8 cellular contexts compared by ENCODE assay signal in the genomic region with DNA sequence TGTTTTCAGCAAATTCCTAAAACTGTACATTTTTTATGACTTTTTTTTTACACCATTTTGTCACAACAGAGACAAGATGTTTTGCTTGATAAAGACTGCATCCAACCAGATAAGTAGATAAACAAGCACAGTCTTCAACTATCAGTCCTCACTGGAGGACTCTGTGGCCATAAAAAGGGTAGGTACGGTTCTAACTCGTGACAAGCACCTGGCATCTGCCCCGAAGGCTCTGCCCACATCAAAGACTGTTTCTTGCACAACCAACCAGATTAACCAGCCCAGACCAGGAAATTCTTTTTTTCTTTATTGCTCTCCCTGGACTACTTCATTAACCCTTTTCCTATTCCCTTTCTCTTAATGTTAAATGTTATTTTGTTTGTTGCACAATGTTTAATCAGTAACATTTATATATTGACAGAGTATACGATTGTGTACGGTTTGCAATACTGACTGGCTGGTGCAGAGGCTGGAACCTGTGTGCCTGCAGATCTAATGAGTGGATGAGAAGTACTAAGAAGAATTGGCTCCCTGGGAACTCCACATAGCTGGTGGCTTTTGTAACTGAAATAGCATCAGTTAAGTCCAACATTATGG.
DNase-seq lines count a peak whose midpoint lies in the region; ATAC-seq lines count a peak whose summit lies in the region.

No MANE protein-coding gene starts in this region.

- DNase-seq in DMS53 treated with DMSO at 0.1 percent for 48 hours (lab: John Stamatoyannopoulos, UW; ENCODE audit: unreplicated experiment), result peak; percentile 64
- peak; percentile 9 for DNase-seq in NCI-H2107 (lab: John Stamatoyannopoulos, UW)
- no peak for DNase-seq in activated naive CD4-positive, alpha-beta T cell treated with anti-CD3 and anti-CD28 coated beads, Interleukin-2, amount 50 U/mL, for 72 hours (ENCODE audit: low spot score in 2 of 2)
- no peak for DNase-seq in mesendoderm
- DNase-seq in RKO (ENCODE audit: low spot score), result no peak
- no peak for DNase-seq in epidermal melanocyte (ENCODE audit: insufficient read length, low spot score)
- DNase-seq in SHP77 (lab: John Stamatoyannopoulos, UW), result no peak

- no peak overlapping the region for H3K4me2 ChIP-seq in mesendoderm (ENCODE audit: low read length)

- H2BK5ac ChIP-seq in mesendoderm (ENCODE audit: low read length), result no peak overlapping the region

- H2BK15ac ChIP-seq in mesendoderm (replicated peaks; ENCODE audit: low read depth), result peak overlapping the region; percentile 10

- H3K4me3 ChIP-seq in mesendoderm (ENCODE audit: low read length), result no peak overlapping the region

- no CpG with 5 or more reads among the region's 5 CpGs for WGBS in mesendoderm (ENCODE audit: extremely low coverage, insufficient coverage, low lambda C conversion rate)

- H3K18ac ChIP-seq in mesendoderm (ENCODE audit: low read length), result peak overlapping the region; percentile 78

- H3K4me1 ChIP-seq in mesendoderm (ENCODE audit: control insufficient read depth, low read depth, low read length), result peaks cover 24% of the 10 kb centered on the region

- peak overlapping the region; percentile 65 for H3K27ac ChIP-seq in mesendoderm (ENCODE audit: low read depth, low read length)

- H3K9ac ChIP-seq in mesendoderm (ENCODE audit: low read length), result no peak overlapping the region

- peak overlapping the region; percentile 92 to 97 for H3K27ac Mint-ChIP-seq in activated naive CD4-positive, alpha-beta T cell treated with anti-CD3 and anti-CD28 coated beads, Interleukin-2, amount 50 U/mL, for 72 hours

- no peak overlapping the region for H3K23ac ChIP-seq in mesendoderm (ENCODE audit: low read length)

- H3K79me2 ChIP-seq in mesendoderm (ENCODE audit: control insufficient read depth, insufficient read depth, low read length), result peaks cover 3% of the 10 kb centered on the region

- H4K8ac ChIP-seq in mesendoderm (ENCODE audit: low read depth, low read length), result no peak overlapping the region

- H2AK5ac ChIP-seq in mesendoderm (ENCODE audit: low read length), result peak overlapping the region; percentile 66

- no peaks in the 10 kb centered on the region for H3K9me3 Mint-ChIP-seq in activated naive CD4-positive, alpha-beta T cell treated with anti-CD3 and anti-CD28 coated beads, Interleukin-2, amount 50 U/mL, for 72 hours

- peak; percentile 63 to 65 for ATAC-seq in activated naive CD4-positive, alpha-beta T cell treated with anti-CD3 and anti-CD28 coated beads, Interleukin-2, amount 50 U/mL, for 72 hours
- no peak for ATAC-seq in HG03045 (IDR thresholded peaks at IDR 0.05; ENCODE audit: unreplicated experiment)

- H3K4ac ChIP-seq in mesendoderm (ENCODE audit: low read depth, low read length), result peak overlapping the region; percentile 48

- H3K79me1 ChIP-seq in mesendoderm (ENCODE audit: low read length), result no peaks in the 10 kb centered on the region

- peak overlapping the region; percentile 92 for H2BK120ac ChIP-seq in mesendoderm (ENCODE audit: low read depth, low read length)

- H3K27me3 ChIP-seq in mesendoderm (ENCODE audit: insufficient read depth, low read length, poor library complexity), result no peaks in the 10 kb centered on the region

- H3K56ac ChIP-seq in mesendoderm (ENCODE audit: low read length), result peak overlapping the region; percentile 65

- no peaks in the 10 kb centered on the region for H3K36me3 ChIP-seq in mesendoderm (ENCODE audit: control insufficient read depth, insufficient read depth, low read length)

- H3K36me3 Mint-ChIP-seq in activated naive CD4-positive, alpha-beta T cell treated with anti-CD3 and anti-CD28 coated beads, Interleukin-2, amount 50 U/mL, for 72 hours, result peaks cover 0 to 8% of the 10 kb centered on the region in 2 donors

- H4K5ac ChIP-seq in mesendoderm (ENCODE audit: low read length), result no peak overlapping the region

Comparison
In these comparisons a context has a peak if more than half of its experiments do, and no peak if none do; other contexts are left out.
1. DNase-seq: peak in DMS53 treated with DMSO at 0.1 percent for 48 hours (single experiment) and NCI-H2107 (single experiment); none in activated naive CD4-positive, alpha-beta T cell treated with anti-CD3 and anti-CD28 coated beads, Interleukin-2, amount 50 U/mL, for 72 hours (0 of 2), mesendoderm (single experiment), RKO (single experiment), epidermal melanocyte (single experiment) and SHP77 (0 of 2).